Comparison of ENCODE assay signal across 1 cellular context in genomic region chr11:78025378-78025777, GRCh38.
TF ChIP-seq lines count a peak whose summit lies in the region.

No MANE protein-coding gene starts in this region.

TF ChIP-seq in K562, 482 proteins besides CTCF, POLR2A, EP300 and RAD21:
- TF ChIP-seq MAFG (tag; conservative IDR thresholded peaks at IDR 0.05) (0 out of 2 replicates have a peak, but pooled peaks have one; percentile 14), FUS (optimal IDR thresholded peaks at IDR 0.05; ENCODE audit: low read depth, low read length) (no peak), ZNF316 (IDR thresholded peaks at IDR 0.05) (peak; percentile 43), C11orf30 (IDR thresholded peaks at IDR 0.05; ENCODE audit: low read depth) (peak; percentile 20; the same call in 1 of the 2 replicates)
